In the genomic region with DNA sequence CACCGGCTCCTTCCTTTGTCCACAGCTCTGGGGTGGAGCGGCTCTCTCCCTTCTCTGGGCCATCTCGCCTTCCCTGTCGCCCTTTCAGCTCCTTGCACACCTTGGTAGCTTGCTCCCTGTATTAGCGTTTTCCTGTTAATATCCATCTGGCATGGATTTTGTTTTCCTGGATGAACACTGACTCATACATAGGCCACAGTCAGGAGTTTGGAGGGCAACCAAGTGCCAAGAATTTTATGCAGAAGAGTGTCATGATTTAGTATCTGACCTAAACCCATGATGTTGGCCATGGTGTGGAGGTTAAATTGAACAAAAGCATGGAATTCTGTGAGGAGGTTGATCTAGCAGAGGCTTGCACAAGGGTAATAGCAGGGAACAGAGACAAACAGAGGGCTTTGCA, we compare ENCODE assay signal across 28 cellular contexts.
DNase-seq lines count a peak whose midpoint lies in the region; ATAC-seq, FAIRE-seq and TF ChIP-seq lines count a peak whose summit lies in the region.
"Had no signal": no experiment of that assay in that cellular context is flagged by ENCODE, and none has a peak within 500 bp of the region (broad histone marks: within the 10 kb centered on the region; RNA-seq: fewer than 3 reads in every experiment).

No MANE protein-coding gene starts in this region.

- no peak overlapping the region for H3K27ac ChIP-seq in GM23338 (ENCODE audit: low read depth)
- peak overlapping the region; percentile 77 for H3K27ac ChIP-seq in RWPE1
- H3K27ac ChIP-seq in neuronal stem cell (replicated peaks; ENCODE audit: low read length): no peak overlapping the region
- no peak overlapping the region for H3K27ac ChIP-seq in MM.1S (ENCODE audit: low read length)
- H3K27ac ChIP-seq: BLaER1 treated with 17β-estradiol and CSF1 and Interleukin-3, amounts not matched to agents 10 nM and 100 nM; breast epithelium; coronary artery; ovary; transverse colon had no signal

- H3K36me3 Mint-ChIP-seq in GM23338 (ENCODE audit: low read depth): no peaks in the 10 kb centered on the region
- H3K36me3 Mint-ChIP-seq: natural killer cell treated with Interleukin-12 subunit alpha and Interleukin-12 subunit beta and Interleukin-15 and Interleukin-18, amount 100 ng/mL, for 72 hours had no signal

- no peak overlapping the region for H2BK12ac ChIP-seq in neuronal stem cell (ENCODE audit: low read length)

- H2BK120ac ChIP-seq in neuronal stem cell (ENCODE audit: low read depth, low read length): no peak overlapping the region

- peaks cover 26% of the 10 kb centered on the region for H3K4me1 Mint-ChIP-seq in GM23338

- no peak overlapping the region for H2BK15ac ChIP-seq in neuronal stem cell (ENCODE audit: low read length)

- TF ChIP-seq CTCF in GM23338 (conservative IDR thresholded peaks at IDR 0.05; ENCODE audit: low read depth in 2 of 2) (no peak), RWPE1 (conservative IDR thresholded peaks at IDR 0.05; ENCODE audit: low read depth) (no peak), MM.1S (IDR thresholded peaks at IDR 0.05; ENCODE audit: low read length) (no peak)

- H3K4me1 ChIP-seq in GM23338 (ENCODE audit: insufficient read depth): peaks cover 19% of the 10 kb centered on the region
- peaks cover 16 to 20% of the 10 kb centered on the region in 2 donors for H3K4me1 ChIP-seq in neuronal stem cell (ENCODE audit: control insufficient read depth in 2 of 2, insufficient read depth in 1 of 2, low read depth in 1 of 2, low read length in 2 of 2)
- H3K4me1 ChIP-seq in MM.1S (ENCODE audit: low read length): no peaks in the 10 kb centered on the region
- H3K4me1 ChIP-seq: BLaER1 treated with 17β-estradiol and CSF1 and Interleukin-3, amounts not matched to agents 10 nM and 100 nM; breast epithelium; transverse colon had no signal

- H4K20me1 ChIP-seq in GM23338 (replicated peaks; ENCODE audit: insufficient read depth) (no peaks in the 10 kb centered on the region), MM.1S (ENCODE audit: insufficient read depth, low read length) (no peaks in the 10 kb centered on the region)
- H4K20me1 ChIP-seq: BLaER1 treated with 17β-estradiol and CSF1 and Interleukin-3, amounts not matched to agents 10 nM and 100 nM had no signal

- H3K27me3 Mint-ChIP-seq in GM23338 (ENCODE audit: insufficient read depth, low read depth, poor library complexity): peaks cover 5% of the 10 kb centered on the region

- no peak overlapping the region for H3K18ac ChIP-seq in neuronal stem cell (ENCODE audit: low read length)

- H4K91ac ChIP-seq in neuronal stem cell (ENCODE audit: low read depth, low read length, poor library complexity): no peak overlapping the region

- H3K9ac ChIP-seq in neuronal stem cell (ENCODE audit: low read depth, low read length, poor library complexity): no peak overlapping the region
- H3K9ac ChIP-seq in MM.1S (ENCODE audit: low read length): no peak overlapping the region
- H3K9ac ChIP-seq: BLaER1 treated with 17β-estradiol and CSF1 and Interleukin-3, amounts not matched to agents 10 nM and 100 nM had no signal

- H2AK5ac ChIP-seq in neuronal stem cell (ENCODE audit: low read depth, low read length): no peak overlapping the region

- H3K14ac ChIP-seq in neuronal stem cell (ENCODE audit: low read length): no peak overlapping the region

- H3K36me3 ChIP-seq in GM23338 (ENCODE audit: insufficient read depth) (no peaks in the 10 kb centered on the region), neuronal stem cell (replicated peaks in 1 of 2; ENCODE audit: control insufficient read depth in 2 of 2, insufficient read depth in 2 of 2, low read length in 2 of 2) (no peaks in the 10 kb centered on the region), MM.1S (replicated peaks; ENCODE audit: insufficient read depth, low read length) (no peaks in the 10 kb centered on the region)
- H3K36me3 ChIP-seq: BLaER1 treated with 17β-estradiol and CSF1 and Interleukin-3, amounts not matched to agents 10 nM and 100 nM; breast epithelium; ovary; transverse colon had no signal

- H3K9me2 ChIP-seq in GM23338 (ENCODE audit: insufficient read depth) (peaks cover 3% of the 10 kb centered on the region; the same call in 1 of the 2 replicates), MM.1S (replicated peaks; ENCODE audit: insufficient read depth, low read length) (no peaks in the 10 kb centered on the region)

- H2BK5ac ChIP-seq in neuronal stem cell (ENCODE audit: low read length): no peak overlapping the region

- no peak overlapping the region for H4K8ac ChIP-seq in neuronal stem cell (ENCODE audit: low read depth, low read length)

- ATAC-seq in GM23338: no peak
- ATAC-seq in stimulated activated naive CD8-positive, alpha-beta T cell treated with anti-CD3 and anti-CD28 coated beads, Interleukin-15, Interleukin-2, amounts not matched to agents 100 U/mL and 50 U/mL, for 24 hours: no peak
- ATAC-seq: mucosa of descending colon; natural killer cell treated with Interleukin-12 subunit alpha and Interleukin-12 subunit beta and Interleukin-15 and Interleukin-18, amount 100 ng/mL, for 72 hours had no signal

- H3K79me1 ChIP-seq in neuronal stem cell (ENCODE audit: low read depth, low read length): no peaks in the 10 kb centered on the region

- H2AFZ ChIP-seq in GM23338 (peak overlapping the region; percentile 80; the same call in 1 of the 2 replicates), neuronal stem cell (ENCODE audit: low read length) (peak overlapping the region; percentile 12), MM.1S (ENCODE audit: low read length) (no peak overlapping the region)

- no peak overlapping the region for H3K27ac Mint-ChIP-seq in GM23338
- H3K27ac Mint-ChIP-seq: endodermal cell; natural killer cell treated with Interleukin-12 subunit alpha and Interleukin-12 subunit beta and Interleukin-15 and Interleukin-18, amount 100 ng/mL, for 72 hours; T-helper 2 cell treated with Interferon-gamma antibody and Interleukin-4, amounts not matched to agents 5 μg/mL and 100 μg/mL, for 36 hours had no signal

- no peaks in the 10 kb centered on the region for H3K79me2 ChIP-seq in GM23338 (replicated peaks; ENCODE audit: insufficient read depth)
- no peaks in the 10 kb centered on the region for H3K79me2 ChIP-seq in MM.1S (ENCODE audit: low read length)

- POLR2A ChIA-PET in RWPE1 (lab: Yijun Ruan, JAX; ENCODE audit: low non-redundant PET): interaction anchor here (0.6 kb wide), 1 partner anchor 495 kb away, joined by 3 read pairs; no protein-coding TSS in a partner anchor

- no peaks in the 10 kb centered on the region; the same call in 2 of the 3 replicates for H3K9me3 Mint-ChIP-seq in GM23338
- H3K9me3 Mint-ChIP-seq: endodermal cell; natural killer cell treated with Interleukin-12 subunit alpha and Interleukin-12 subunit beta and Interleukin-15 and Interleukin-18, amount 100 ng/mL, for 72 hours; T-helper 2 cell treated with Interferon-gamma antibody and Interleukin-4, amounts not matched to agents 5 μg/mL and 100 μg/mL, for 36 hours had no signal

- H3K27me3 ChIP-seq in GM23338 (ENCODE audit: insufficient read depth): no peaks in the 10 kb centered on the region
- H3K27me3 ChIP-seq in neuronal stem cell (ENCODE audit: control insufficient read depth in 3 of 3, insufficient read depth in 3 of 3, low read depth in 1 of 3, low read length in 3 of 3): no peaks in the 10 kb centered on the region
- no peaks in the 10 kb centered on the region for H3K27me3 ChIP-seq in MM.1S (replicated peaks; ENCODE audit: insufficient read depth, low read length)
- H3K27me3 ChIP-seq: BLaER1 treated with 17β-estradiol and CSF1 and Interleukin-3, amounts not matched to agents 10 nM and 100 nM; ovary; transverse colon had no signal

- no peak overlapping the region for H3K4me3 ChIP-seq in GM23338
- H3K4me3 ChIP-seq in neuronal stem cell (ENCODE audit: low read length in 2 of 2): no peak overlapping the region
- no peak overlapping the region for H3K4me3 ChIP-seq in MM.1S (ENCODE audit: low read length)
- H3K4me3 ChIP-seq: BLaER1 treated with 17β-estradiol and CSF1 and Interleukin-3, amounts not matched to agents 10 nM and 100 nM; breast epithelium; coronary artery; mucosa of descending colon; ovary; transverse colon had no signal

- H3F3A ChIP-seq in GM23338 (replicated peaks; ENCODE audit: low read depth) (0 out of 2 replicates have a peak, but pooled peaks cover 6% of the 10 kb centered on the region), MM.1S (ENCODE audit: insufficient read depth, low read length) (no peaks in the 10 kb centered on the region)

- H3K4me2 ChIP-seq in GM23338 (no peak overlapping the region), neuronal stem cell (ENCODE audit: insufficient read depth, low read length, poor library complexity, severe bottlenecking) (no peak overlapping the region), MM.1S (ENCODE audit: low read depth, low read length) (no peak overlapping the region)
- H3K4me2 ChIP-seq: BLaER1 treated with 17β-estradiol and CSF1 and Interleukin-3, amounts not matched to agents 10 nM and 100 nM had no signal

- FAIRE-seq in GM19239 (lab: Jason Lieb, UNC): no peak
- FAIRE-seq: keratinocyte, small intestine had no signal

- H3K9me3 ChIP-seq in neuronal stem cell (replicated peaks in 1 of 2; ENCODE audit: control insufficient read depth in 2 of 2, insufficient read depth in 1 of 2, low read depth in 1 of 2, low read length in 2 of 2) (no peaks in the 10 kb centered on the region), MM.1S (replicated peaks; ENCODE audit: insufficient read depth, low read length) (no peaks in the 10 kb centered on the region)
- H3K9me3 ChIP-seq: BLaER1 treated with 17β-estradiol and CSF1 and Interleukin-3, amounts not matched to agents 10 nM and 100 nM; breast epithelium; mucosa of descending colon; ovary; transverse colon had no signal

- no peak overlapping the region for H3K23ac ChIP-seq in neuronal stem cell (ENCODE audit: low read depth, low read length, poor library complexity)

- no peak overlapping the region for H3K4me3 Mint-ChIP-seq in GM23338
- H3K4me3 Mint-ChIP-seq: endodermal cell; natural killer cell treated with Interleukin-12 subunit alpha and Interleukin-12 subunit beta and Interleukin-15 and Interleukin-18, amount 100 ng/mL, for 72 hours; T-helper 2 cell treated with Interferon-gamma antibody and Interleukin-4, amounts not matched to agents 5 μg/mL and 100 μg/mL, for 36 hours had no signal

- no peak for DNase-seq in GM23338 (ENCODE audit: low spot score)
- peak; percentile 29 for DNase-seq in RWPE1 (ENCODE audit: low spot score)
- DNase-seq in dermis microvascular lymphatic vessel endothelial cell (ENCODE audit: low read depth in 2 of 2): peak; percentile 16 to 17
- DNase-seq in neuronal stem cell (ENCODE audit: low spot score): no peak
- DNase-seq in islet precursor cell: no peak
- no peak for DNase-seq in MM.1S
- no peak for DNase-seq in GM19239 (ENCODE audit: insufficient read length, low spot score)
- DNase-seq in stimulated activated naive CD8-positive, alpha-beta T cell treated with anti-CD3 and anti-CD28 coated beads, Interleukin-15, Interleukin-2, amounts not matched to agents 100 U/mL and 50 U/mL, for 24 hours: no peak
- DNase-seq: activated CD4-positive, alpha-beta T cell treated with anti-CD3 and anti-CD28 coated beads for 48 hours; activated naive CD4-positive, alpha-beta T cell; activated T-cell treated with anti-CD3 and anti-CD28 coated beads, Interleukin-2, amount 50 U/mL, for 48 hours; endodermal cell; mucosa of descending colon; NCI-H2081; NCI-H226; NCI-H748 treated with DMSO at 0.1 percent for 48 hours; ovary; retina; Right ventricle myocardium superior; small intestine; stimulated activated CD4-positive, alpha-beta T cell treated with anti-CD3 and anti-CD28 coated beads, Interleukin-1b, Interleukin-23, amount 100 ng/mL, for 48 hours; transverse colon had no signal

- CTCF ChIA-PET in RWPE1 (lab: Yijun Ruan, JAX): no interaction called here

- H3K4ac ChIP-seq in neuronal stem cell (ENCODE audit: low read length): no peak overlapping the region

- WGBS in neuronal stem cell (ENCODE audit: extremely low coverage in 2 of 2, insufficient read length in 2 of 2, insufficient replicate concordance in 1 of 2), 2 donors: no CpG with 5 or more reads among the region's 5 CpGs

Comparison
In these comparisons a context has a peak if more than half of its experiments do, and no peak if none do; other contexts are left out.
1. DNase-seq: peak in RWPE1 (single experiment) and dermis microvascular lymphatic vessel endothelial cell (2 of 2); none in GM23338 (single experiment), neuronal stem cell (single experiment), islet precursor cell (single experiment), MM.1S (single experiment), GM19239 (single experiment) and stimulated activated naive CD8-positive, alpha-beta T cell treated with anti-CD3 and anti-CD28 coated beads, Interleukin-15, Interleukin-2, amounts not matched to agents 100 U/mL and 50 U/mL, for 24 hours (single experiment).